1 cellular context compared by ENCODE assay signal in genomic region chr12:53182836-53183235, GRCh38.
TF ChIP-seq lines count a peak whose summit lies in the region.

No MANE protein-coding gene starts in this region.

TF ChIP-seq in HEK293, 187 proteins besides CTCF, POLR2A, EP300 and RAD21 (continued from another document):
- TF ChIP-seq, protein P1, sequence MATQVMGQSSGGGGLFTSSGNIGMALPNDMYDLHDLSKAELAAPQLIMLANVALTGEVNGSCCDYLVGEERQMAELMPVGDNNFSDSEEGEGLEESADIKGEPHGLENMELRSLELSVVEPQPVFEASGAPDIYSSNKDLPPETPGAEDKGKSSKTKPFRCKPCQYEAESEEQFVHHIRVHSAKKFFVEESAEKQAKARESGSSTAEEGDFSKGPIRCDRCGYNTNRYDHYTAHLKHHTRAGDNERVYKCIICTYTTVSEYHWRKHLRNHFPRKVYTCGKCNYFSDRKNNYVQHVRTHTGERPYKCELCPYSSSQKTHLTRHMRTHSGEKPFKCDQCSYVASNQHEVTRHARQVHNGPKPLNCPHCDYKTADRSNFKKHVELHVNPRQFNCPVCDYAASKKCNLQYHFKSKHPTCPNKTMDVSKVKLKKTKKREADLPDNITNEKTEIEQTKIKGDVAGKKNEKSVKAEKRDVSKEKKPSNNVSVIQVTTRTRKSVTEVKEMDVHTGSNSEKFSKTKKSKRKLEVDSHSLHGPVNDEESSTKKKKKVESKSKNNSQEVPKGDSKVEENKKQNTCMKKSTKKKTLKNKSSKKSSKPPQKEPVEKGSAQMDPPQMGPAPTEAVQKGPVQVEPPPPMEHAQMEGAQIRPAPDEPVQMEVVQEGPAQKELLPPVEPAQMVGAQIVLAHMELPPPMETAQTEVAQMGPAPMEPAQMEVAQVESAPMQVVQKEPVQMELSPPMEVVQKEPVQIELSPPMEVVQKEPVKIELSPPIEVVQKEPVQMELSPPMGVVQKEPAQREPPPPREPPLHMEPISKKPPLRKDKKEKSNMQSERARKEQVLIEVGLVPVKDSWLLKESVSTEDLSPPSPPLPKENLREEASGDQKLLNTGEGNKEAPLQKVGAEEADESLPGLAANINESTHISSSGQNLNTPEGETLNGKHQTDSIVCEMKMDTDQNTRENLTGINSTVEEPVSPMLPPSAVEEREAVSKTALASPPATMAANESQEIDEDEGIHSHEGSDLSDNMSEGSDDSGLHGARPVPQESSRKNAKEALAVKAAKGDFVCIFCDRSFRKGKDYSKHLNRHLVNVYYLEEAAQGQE (tag by site-specific recombination; IDR thresholded peaks at IDR 0.05), result no peak
- TF ChIP-seq FEZF1 (tag by site-specific recombination; IDR thresholded peaks at IDR 0.05), result no peak
- TF ChIP-seq PRDM2 (tag by site-specific recombination; IDR thresholded peaks at IDR 0.05; ENCODE audit: borderline replicate concordance), result no peak
- TF ChIP-seq ZNF521 (tag by site-specific recombination; IDR thresholded peaks at IDR 0.05), result no peak
- TF ChIP-seq ZIC2 (tag by site-specific recombination; IDR thresholded peaks at IDR 0.05), result peak; percentile 37; the same call in 1 of the 2 replicates
- no peak for TF ChIP-seq ZNF843 (tag by site-specific recombination; IDR thresholded peaks at IDR 0.05)
- TF ChIP-seq ZNF2 (tag by site-specific recombination; IDR thresholded peaks at IDR 0.05), result no peak
